Comparison of ENCODE assay signal across 12 cellular contexts in genomic region chr6:132712366-132712765, GRCh38. TPM values are rescaled to one million over a fixed set of nuclear protein-coding genes. Genes with fewer than 3 reads are reported as not detected.
A peak's percentile ranks its signal among the peaks of the same experiment; 100 is the strongest.
DNase-seq lines count a peak whose midpoint lies in the region; ATAC-seq, FAIRE-seq and TF ChIP-seq lines count a peak whose summit lies in the region.
"Had no signal": no experiment of that assay in that cellular context is flagged by ENCODE, and none has a peak within 500 bp of the region (broad histone marks: within the 10 kb centered on the region; RNA-seq: fewer than 3 reads in every experiment).

No MANE protein-coding gene starts in this region.

- no peak overlapping the region for H4K5ac ChIP-seq in IMR-90 (ENCODE audit: low read depth, low read length)

- TF ChIP-seq CTCF in IMR-90 (conservative IDR thresholded peaks at IDR 0.05; ENCODE audit: low read depth, low read length) (no peak), bronchial epithelial cell (IDR thresholded peaks at IDR 0.05; ENCODE audit: insufficient read depth, low read length, severe bottlenecking) (no peak)

- H3K36me3 Mint-ChIP-seq in naive thymus-derived CD4-positive, alpha-beta T cell = no peaks in the 10 kb centered on the region

- no peak overlapping the region for H4K8ac ChIP-seq in IMR-90 (ENCODE audit: low read depth in 2 of 2, low read length in 2 of 2)

- no peak overlapping the region for H2AK9ac ChIP-seq in IMR-90 (replicated peaks; ENCODE audit: low read depth, low read length, poor library complexity)

- peaks cover 11 to 35% (median 29%) of the 10 kb centered on the region in 5 donors for H3K27me3 Mint-ChIP-seq in naive thymus-derived CD4-positive, alpha-beta T cell

- in situ Hi-C loops in IMR-90 (cut with MboI; ENCODE audit: low sequenced_read_pairs) = no loop called here

- CTCF ChIA-PET in IMR-90 (lab: Yijun Ruan, JAX) = interaction anchor here (0.7 to 1.2 kb wide), 2 partner anchors 17 to 19 kb away, joined by 3 to 4 read pairs; no protein-coding TSS in a partner anchor
- CTCF ChIA-PET in naive thymus-derived CD4-positive, alpha-beta T cell (lab: Charles Lee) = no interaction called here

- 0 out of 2 replicates have a peak, but pooled peaks cover 4% of the 10 kb centered on the region for H3K4me1 ChIP-seq in IMR-90 (ENCODE audit: control insufficient read depth, insufficient read depth, low read length)
- H3K4me1 ChIP-seq in naive thymus-derived CD4-positive, alpha-beta T cell (ENCODE audit: control insufficient read depth in 2 of 2, insufficient read depth in 2 of 2, low read length in 2 of 2) = no peaks in the 10 kb centered on the region

- H3K27ac ChIP-seq in IMR-90 (ENCODE audit: insufficient read depth, low read length) = no peak overlapping the region
- H3K27ac ChIP-seq in naive thymus-derived CD4-positive, alpha-beta T cell (ENCODE audit: low read depth, low read length) = no peak overlapping the region

- no peak overlapping the region for H4K91ac ChIP-seq in IMR-90 (ENCODE audit: insufficient read depth, low read depth, low read length)

- no TSS peak for BruUV-seq in IMR-90 (replicated peaks; lab: Mats Ljungman, UMichigan)

- no peak overlapping the region for H2AK5ac ChIP-seq in IMR-90 (ENCODE audit: low read depth, low read length)

- H3K4ac ChIP-seq in IMR-90 (ENCODE audit: low read depth, low read length) = 0 out of 2 replicates have a peak overlapping the region, but pooled peaks have one; percentile 30

- H3K27me3 ChIP-seq in IMR-90 (ENCODE audit: control insufficient read depth, insufficient read depth, low read length) = no peaks in the 10 kb centered on the region
- H3K27me3 ChIP-seq in bronchial epithelial cell (ENCODE audit: control insufficient read depth, insufficient read depth, low read length) = no peaks in the 10 kb centered on the region
- H3K27me3 ChIP-seq in naive thymus-derived CD4-positive, alpha-beta T cell (ENCODE audit: control insufficient read depth in 2 of 2, insufficient read depth in 2 of 2, low read length in 2 of 2) = no peaks in the 10 kb centered on the region

- no peak for FAIRE-seq in bronchial epithelial cell (lab: Jason Lieb, UNC)

- no peak for TF ChIP-seq POLR2A in IMR-90 (IDR thresholded peaks at IDR 0.05; ENCODE audit: low read depth, low read length)

- no peaks in the 10 kb centered on the region for H4K20me1 ChIP-seq in IMR-90 (ENCODE audit: insufficient read depth, low read length)

- peak; percentile 35 for DNase-seq in AG08396 (ENCODE audit: low spot score)
- peak; percentile 62 for DNase-seq in IMR-90
- peak; percentile 91 for DNase-seq in bronchial epithelial cell (ENCODE audit: low read depth)
- DNase-seq in kidney tubule cell (ENCODE audit: low spot score) = peak; percentile 98
- DNase-seq in naive thymus-derived CD4-positive, alpha-beta T cell = no peak
- no peak for DNase-seq in T-helper 9 cell
- no peak for DNase-seq in RPMI8226
- DNase-seq: activated naive CD4-positive, alpha-beta T cell; MV-4-11; occipital lobe; stimulated activated CD4-positive, alpha-beta T cell treated with anti-CD3 and anti-CD28 coated beads, Interleukin-15, amount 100 ng/mL, for 24 hours had no signal

- no peak overlapping the region for H3K18ac ChIP-seq in IMR-90 (ENCODE audit: low read depth, low read length)

- no peak overlapping the region for H3K9ac ChIP-seq in IMR-90 (ENCODE audit: low read depth, low read length)

- H2AFZ ChIP-seq in IMR-90 (replicated peaks; ENCODE audit: low read length, poor library complexity) = no peak overlapping the region

- ATAC-seq in IMR-90 (ENCODE audit: low read depth) = peak; percentile 78
- ATAC-seq in HG02798 (IDR thresholded peaks at IDR 0.05; ENCODE audit: poor library complexity, unreplicated experiment) = no peak
- ATAC-seq in naive thymus-derived CD4-positive, alpha-beta T cell = no peak

- POLR2A ChIA-PET in IMR-90 (lab: Charles Lee; ENCODE audit: unreplicated experiment) = no interaction called here
- POLR2A ChIA-PET in naive thymus-derived CD4-positive, alpha-beta T cell (lab: Charles Lee) = interaction anchor here (0.8 kb wide), 1 partner anchor 110 kb away, joined by 4 read pairs; no protein-coding TSS in a partner anchor

- peaks cover 0 to 5% (median 0%) of the 10 kb centered on the region in 11 donors for H3K9me3 Mint-ChIP-seq in naive thymus-derived CD4-positive, alpha-beta T cell

- 0 out of 2 replicates have a peak overlapping the region, but pooled peaks have one; percentile 75 for H3K14ac ChIP-seq in IMR-90 (replicated peaks; ENCODE audit: low read depth, low read length)

- H3K4me1 Mint-ChIP-seq in naive thymus-derived CD4-positive, alpha-beta T cell = peaks cover 0 to 4% (median 0%) of the 10 kb centered on the region in 7 donors

- H3K36me3 ChIP-seq in IMR-90 (ENCODE audit: control insufficient read depth, insufficient read depth, low read length) (no peaks in the 10 kb centered on the region), bronchial epithelial cell (ENCODE audit: control insufficient read depth, insufficient read depth, low read length) (no peaks in the 10 kb centered on the region)
- H3K36me3 ChIP-seq in naive thymus-derived CD4-positive, alpha-beta T cell (ENCODE audit: control insufficient read depth in 2 of 3, insufficient read depth in 3 of 3, low read length in 3 of 3) = no peaks in the 10 kb centered on the region

- H3K4me3 Mint-ChIP-seq in naive thymus-derived CD4-positive, alpha-beta T cell = no peak overlapping the region

- dilution Hi-C loops in IMR-90 (cut with HindIII; ENCODE audit: low sequenced_read_pairs, unreplicated experiment) = no loop called here

- no peaks in the 10 kb centered on the region for H3K9me3 ChIP-seq in IMR-90 (ENCODE audit: control insufficient read depth, insufficient read depth, low read length)
- H3K9me3 ChIP-seq in naive thymus-derived CD4-positive, alpha-beta T cell (ENCODE audit: control insufficient read depth in 2 of 3, low read length in 3 of 3) = no peaks in the 10 kb centered on the region

- H3K4me2 ChIP-seq in IMR-90 (ENCODE audit: low read depth, low read length) = no peak overlapping the region

- TF ChIP-seq RAD21 in IMR-90 (IDR thresholded peaks at IDR 0.05; ENCODE audit: low read length) = no peak

- no peak overlapping the region for H3K27ac Mint-ChIP-seq in naive thymus-derived CD4-positive, alpha-beta T cell

- H3K4me3 ChIP-seq in IMR-90 (ENCODE audit: insufficient read depth, low read depth, low read length) (no peak overlapping the region), bronchial epithelial cell (ENCODE audit: low read depth, low read length) (no peak overlapping the region)
- no peak overlapping the region for H3K4me3 ChIP-seq in naive thymus-derived CD4-positive, alpha-beta T cell (ENCODE audit: low read length)

- no peak overlapping the region for H2BK20ac ChIP-seq in IMR-90 (ENCODE audit: low read depth, low read length)

- intact Hi-C loops in IMR-90 (cut with micrococcal nuclease) = no loop called here
- intact Hi-C loops in naive thymus-derived CD4-positive, alpha-beta T cell (cut with micrococcal nuclease) = no loop called here

- no peak overlapping the region for H2BK120ac ChIP-seq in IMR-90 (ENCODE audit: low read depth, low read length)

- H3K56ac ChIP-seq in IMR-90 (ENCODE audit: extremely low read depth, insufficient read depth, low read length) = no peak overlapping the region

- H3K79me1 ChIP-seq in IMR-90 (ENCODE audit: low read depth in 1 of 2, low read length in 2 of 2) = no peaks in the 10 kb centered on the region

- H3K9me1 ChIP-seq in IMR-90 (ENCODE audit: insufficient read depth, low read length) = no peaks in the 10 kb centered on the region; the same call in 1 of the 2 replicates

- H2BK15ac ChIP-seq in IMR-90 (ENCODE audit: low read depth, low read length) = no peak overlapping the region

- peak overlapping the region; percentile 5 for H2BK5ac ChIP-seq in IMR-90 (ENCODE audit: low read depth, low read length, poor library complexity, severe bottlenecking)

- no peak overlapping the region for H3K23ac ChIP-seq in IMR-90 (ENCODE audit: low read depth, low read length)

- no CpG with 5 or more reads among the region's 4 CpGs for WGBS in IMR-90 (ENCODE audit: extremely low coverage in 2 of 2, insufficient read length in 1 of 2), 2 experiments

TF ChIP-seq in IMR-90, 13 proteins besides CTCF, POLR2A, EP300 and RAD21:
- TF ChIP-seq FOS (IDR thresholded peaks at IDR 0.05; ENCODE audit: low read depth, low read length) = no peak
TF ChIP-seq in IMR-90: peak in this region for 0.

RNA-seq across cellular contexts. Expression of gene VNN1, which starts 1.5 kb away (rescaled TPM):
- total RNA-seq in IMR-90 (2012; rRNA removed) (not detected in 2 replicates), bronchial epithelial cell (0.13 TPM in 1 of 2 replicates, not detected in the other)
- 0.04 and 0.07 TPM in 2 replicates for polyA plus RNA-seq in IMR-90 (2012; rRNA removed)
- not detected in 2 replicates for polyA plus RNA-seq in IMR-90 (2012; cell fraction: cytosol; rRNA removed)
- polyA plus RNA-seq in IMR-90 (2012; cell fraction: nucleus; rRNA removed; ENCODE audit: low replicate concordance) = 0.22 TPM in 1 of 2 replicates, not detected in the other
- total RNA-seq in naive thymus-derived CD4-positive, alpha-beta T cell = 1 to 10 TPM in 2 of 5 experiments, under 1 TPM in 1, not detected in 2; 0.11 to 8.4 (median 1.1) TPM
- not detected for polyA plus RNA-seq in naive thymus-derived CD4-positive, alpha-beta T cell
- total RNA-seq: occipital lobe had no signal

RNA-seq across cellular contexts. Expression of gene VNN2, which starts 45.3 kb away (rescaled TPM):
- total RNA-seq in IMR-90 (2012; rRNA removed) (not detected in 2 replicates), bronchial epithelial cell (0.26 TPM in 1 of 2 replicates, not detected in the other)
- polyA plus RNA-seq in IMR-90 (2012; rRNA removed) = not detected in 2 replicates
- not detected in 2 replicates for polyA plus RNA-seq in IMR-90 (2012; cell fraction: cytosol; rRNA removed)
- polyA plus RNA-seq in IMR-90 (2012; cell fraction: nucleus; rRNA removed; ENCODE audit: low replicate concordance) = not detected in 2 replicates
- total RNA-seq in naive thymus-derived CD4-positive, alpha-beta T cell = 10 to 100 TPM in 4 of 5 experiments, 1 to 10 TPM in 1; 9.7 to 47.0 (median 32.1) TPM
- 10 to 100 TPM; 43.6 to 52.3 TPM for polyA plus RNA-seq in naive thymus-derived CD4-positive, alpha-beta T cell

RNA-seq across cellular contexts. Expression of gene TAAR1, which starts 53.4 kb away (rescaled TPM):
- total RNA-seq in IMR-90 (2012; rRNA removed) (not detected in 2 replicates), bronchial epithelial cell (not detected in 2 replicates)
- not detected in 2 replicates for polyA plus RNA-seq in IMR-90 (2012; rRNA removed)
- not detected in 2 replicates for polyA plus RNA-seq in IMR-90 (2012; cell fraction: cytosol; rRNA removed)
- not detected in 2 replicates for polyA plus RNA-seq in IMR-90 (2012; cell fraction: nucleus; rRNA removed; ENCODE audit: low replicate concordance)
- not detected for total RNA-seq in naive thymus-derived CD4-positive, alpha-beta T cell
- polyA plus RNA-seq in naive thymus-derived CD4-positive, alpha-beta T cell = not detected
- total RNA-seq: occipital lobe had no signal

Comparison
In these comparisons a context has a peak if more than half of its experiments do, and no peak if none do; other contexts are left out.
1. DNase-seq: peak in AG08396 (single experiment), IMR-90 (single experiment), bronchial epithelial cell (single experiment) and kidney tubule cell (single experiment); none in naive thymus-derived CD4-positive, alpha-beta T cell (0 of 9), T-helper 9 cell (single experiment) and RPMI8226 (single experiment).